Comparison of ENCODE assay signal across 14 cellular contexts in genomic region chr2:160474891-160475795, GRCh38. TPM values are rescaled to one million over a fixed set of nuclear protein-coding genes. Genes with fewer than 3 reads are reported as not detected.
A peak's percentile ranks its signal among the peaks of the same experiment; 100 is the strongest.
DNase-seq lines count a peak whose midpoint lies in the region; ATAC-seq and TF ChIP-seq lines count a peak whose summit lies in the region.
"Had no signal": no experiment of that assay in that cellular context is flagged by ENCODE, and none has a peak within 500 bp of the region (broad histone marks: within the 10 kb centered on the region; RNA-seq: fewer than 3 reads in every experiment).

No MANE protein-coding gene starts in this region.

- peak overlapping the region; percentile 72; the same call in 2 of the 3 replicates for H2BK15ac ChIP-seq in IMR-90 (ENCODE audit: low read depth, low read length)

- H2BK5ac ChIP-seq in IMR-90 (ENCODE audit: low read depth, low read length, poor library complexity, severe bottlenecking) = peak overlapping the region; percentile 86

- H3K27ac ChIP-seq in IMR-90 (ENCODE audit: insufficient read depth, low read length) (peak overlapping the region; percentile 53; the same call in 1 of the 2 replicates), endodermal cell (ENCODE audit: low read depth, low read length) (no peak overlapping the region), parathyroid adenoma (peak overlapping the region; percentile 26), MM.1S (ENCODE audit: low read length) (no peak overlapping the region), tibial artery (no peak overlapping the region)
- H3K27ac ChIP-seq: testis had no signal

- H3K27me3 Mint-ChIP-seq in T-helper 2 cell treated with Interferon-gamma antibody and Interleukin-4, amounts not matched to agents 5 μg/mL and 100 μg/mL, for 36 hours (ENCODE audit: low read depth) = no peaks in the 10 kb centered on the region
- H3K27me3 Mint-ChIP-seq in endodermal cell (ENCODE audit: insufficient read depth) = no peaks in the 10 kb centered on the region

- peak overlapping the region; percentile 89 for H2BK20ac ChIP-seq in IMR-90 (ENCODE audit: low read depth, low read length)

- 0 out of 2 replicates have a peak, but pooled peaks cover 4% of the 10 kb centered on the region for H3K36me3 ChIP-seq in IMR-90 (ENCODE audit: control insufficient read depth, insufficient read depth, low read length)
- no peaks in the 10 kb centered on the region for H3K36me3 ChIP-seq in endodermal cell (ENCODE audit: control insufficient read depth, insufficient read depth, low read length)
- H3K36me3 ChIP-seq in parathyroid adenoma (ENCODE audit: control insufficient read depth, insufficient read depth, low read length) = no peaks in the 10 kb centered on the region
- H3K36me3 ChIP-seq in MM.1S (replicated peaks; ENCODE audit: insufficient read depth, low read length) = no peaks in the 10 kb centered on the region
- no peaks in the 10 kb centered on the region for H3K36me3 ChIP-seq in tibial artery

- H4K91ac ChIP-seq in IMR-90 (ENCODE audit: insufficient read depth, low read depth, low read length) = peak overlapping the region; percentile 82

- peak overlapping the region; percentile 77 for H3K23ac ChIP-seq in IMR-90 (ENCODE audit: low read depth, low read length)

- peak overlapping the region; percentile 80 for H3K4ac ChIP-seq in IMR-90 (ENCODE audit: low read depth, low read length)

- no peak overlapping the region; the same call in 1 of the 2 replicates for H3K9ac ChIP-seq in IMR-90 (ENCODE audit: low read depth, low read length)
- no peak overlapping the region for H3K9ac ChIP-seq in endodermal cell (ENCODE audit: extremely low read depth, low read length, poor library complexity, severe bottlenecking)
- no peak overlapping the region for H3K9ac ChIP-seq in parathyroid adenoma
- no peak overlapping the region for H3K9ac ChIP-seq in MM.1S (ENCODE audit: low read length)

- peak overlapping the region; percentile 80 for H3K18ac ChIP-seq in IMR-90 (ENCODE audit: low read depth, low read length)

- H3K9me2 ChIP-seq in MM.1S (replicated peaks; ENCODE audit: insufficient read depth, low read length) = no peaks in the 10 kb centered on the region

- H4K20me1 ChIP-seq in IMR-90 (ENCODE audit: insufficient read depth, low read length) (peaks cover 26% of the 10 kb centered on the region; the same call in 1 of the 2 replicates), MM.1S (ENCODE audit: insufficient read depth, low read length) (no peaks in the 10 kb centered on the region)

- H3K14ac ChIP-seq in IMR-90 (replicated peaks; ENCODE audit: low read depth, low read length) = peak overlapping the region; percentile 94

- no TSS peak for BruUV-seq in IMR-90 (replicated peaks; lab: Mats Ljungman, UMichigan)

- H3K4me3 ChIP-seq in IMR-90 (ENCODE audit: insufficient read depth, low read depth, low read length) (no peak overlapping the region), endodermal cell (ENCODE audit: low read length) (no peak overlapping the region), parathyroid adenoma (ENCODE audit: low read depth, low read length) (no peak overlapping the region), MM.1S (ENCODE audit: low read length) (no peak overlapping the region), tibial artery (no peak overlapping the region)
- H3K4me3 ChIP-seq: lung, testis had no signal

- DNase-seq in T-helper 2 cell treated with Interferon-gamma antibody and Interleukin-4, amounts not matched to agents 5 μg/mL and 100 μg/mL, for 36 hours (ENCODE audit: low spot score) = no peak
- DNase-seq in T-helper 2 cell (no peak), IMR-90 (peak; percentile 49), endodermal cell (peak; percentile 54), MM.1S (no peak), tibial artery (no peak), AML-193 (lab: John Stamatoyannopoulos, UW) (no peak)
- DNase-seq: activated CD8-positive, alpha-beta memory T cell treated with anti-CD3 and anti-CD28 coated beads for 24 hours; NCI-H146; NCI-H748 treated with DMSO at 0.1 percent for 48 hours; testis had no signal

- H3K9me3 Mint-ChIP-seq in T-helper 2 cell treated with Interferon-gamma antibody and Interleukin-4, amounts not matched to agents 5 μg/mL and 100 μg/mL, for 36 hours = no peaks in the 10 kb centered on the region
- H3K9me3 Mint-ChIP-seq in endodermal cell = no peaks in the 10 kb centered on the region
- H3K9me3 Mint-ChIP-seq: IgD-negative memory B cell had no signal

- peak overlapping the region; percentile 33 to 74; a peak in 3 of 4 replicates for H4K8ac ChIP-seq in IMR-90 (ENCODE audit: low read depth in 2 of 2, low read length in 2 of 2)

- ATAC-seq in IMR-90 (ENCODE audit: low read depth) = peak; percentile 24; the same call in 1 of the 2 replicates

- H3K27ac Mint-ChIP-seq in T-helper 2 cell treated with Interferon-gamma antibody and Interleukin-4, amounts not matched to agents 5 μg/mL and 100 μg/mL, for 36 hours = peak overlapping the region; percentile 64
- H3K27ac Mint-ChIP-seq in endodermal cell = peak overlapping the region; percentile 77
- H3K27ac Mint-ChIP-seq: IgD-negative memory B cell had no signal

- TF ChIP-seq RAD21 in IMR-90 (IDR thresholded peaks at IDR 0.05; ENCODE audit: low read length) = no peak

- TF ChIP-seq CTCF in IMR-90 (conservative IDR thresholded peaks at IDR 0.05; ENCODE audit: low read depth, low read length) (no peak), endodermal cell (conservative IDR thresholded peaks at IDR 0.05) (no peak), parathyroid adenoma (IDR thresholded peaks at IDR 0.05) (no peak), MM.1S (IDR thresholded peaks at IDR 0.05; ENCODE audit: low read length) (no peak), tibial artery (IDR thresholded peaks at IDR 0.05) (no peak)

- H3K27me3 ChIP-seq in IMR-90 (ENCODE audit: control insufficient read depth, insufficient read depth, low read length) (no peaks in the 10 kb centered on the region), endodermal cell (ENCODE audit: control insufficient read depth, insufficient read depth, low read length, poor library complexity, severe bottlenecking) (no peaks in the 10 kb centered on the region), parathyroid adenoma (ENCODE audit: control insufficient read depth, insufficient read depth, low read length) (no peaks in the 10 kb centered on the region), MM.1S (replicated peaks; ENCODE audit: insufficient read depth, low read length) (no peaks in the 10 kb centered on the region), tibial artery (no peaks in the 10 kb centered on the region)
- H3K27me3 ChIP-seq: testis had no signal

- dilution Hi-C loops in IMR-90 (cut with HindIII; ENCODE audit: low sequenced_read_pairs, unreplicated experiment) = no loop called here

- H2BK120ac ChIP-seq in IMR-90 (ENCODE audit: low read depth, low read length) = peak overlapping the region; percentile 83

- peak overlapping the region; percentile 82 for H2AK5ac ChIP-seq in IMR-90 (ENCODE audit: low read depth, low read length)

- H3K4me2 ChIP-seq in IMR-90 (ENCODE audit: low read depth, low read length) = peak overlapping the region; percentile 89
- H3K4me2 ChIP-seq in parathyroid adenoma (ENCODE audit: low read length) = peak overlapping the region; percentile 3
- no peak overlapping the region for H3K4me2 ChIP-seq in MM.1S (ENCODE audit: low read depth, low read length)

- POLR2A ChIA-PET in IMR-90 (lab: Charles Lee; ENCODE audit: unreplicated experiment) = no interaction called here

- no peak for TF ChIP-seq POLR2A in IMR-90 (IDR thresholded peaks at IDR 0.05; ENCODE audit: low read depth, low read length)

- CTCF ChIA-PET in IMR-90 (lab: Yijun Ruan, JAX) = interaction anchor here (1.0 kb wide), 2 partner anchors 33 to 495 kb away, joined by 3 read pairs; no protein-coding TSS in a partner anchor

- H3K79me1 ChIP-seq in IMR-90 (ENCODE audit: low read depth in 1 of 2, low read length in 2 of 2) = peaks cover 15 to 57% of the 10 kb centered on the region in 2 experiments

- H3K4me3 Mint-ChIP-seq in T-helper 2 cell treated with Interferon-gamma antibody and Interleukin-4, amounts not matched to agents 5 μg/mL and 100 μg/mL, for 36 hours = peak overlapping the region; percentile 59
- H3K4me3 Mint-ChIP-seq in endodermal cell = no peak overlapping the region
- H3K4me3 Mint-ChIP-seq: IgD-negative memory B cell had no signal

- H3K4me1 ChIP-seq in IMR-90 (ENCODE audit: control insufficient read depth, insufficient read depth, low read length) (peaks cover 25% of the 10 kb centered on the region), endodermal cell (ENCODE audit: control insufficient read depth, insufficient read depth, low read length) (peaks cover 7% of the 10 kb centered on the region), parathyroid adenoma (peaks cover 38% of the 10 kb centered on the region), MM.1S (ENCODE audit: low read length) (no peaks in the 10 kb centered on the region), tibial artery (peaks cover 0 to 63% (median 21%) of the 10 kb centered on the region in 4 donors)
- H3K4me1 ChIP-seq: testis had no signal

- no peaks in the 10 kb centered on the region for H3F3A ChIP-seq in MM.1S (ENCODE audit: insufficient read depth, low read length)

- in situ Hi-C loops in IMR-90 (cut with MboI; ENCODE audit: low sequenced_read_pairs) = no loop called here

- peak overlapping the region; percentile 52; the same call in 1 of the 2 replicates for H3K56ac ChIP-seq in IMR-90 (ENCODE audit: extremely low read depth, insufficient read depth, low read length)

- H3K4me1 Mint-ChIP-seq in T-helper 2 cell treated with Interferon-gamma antibody and Interleukin-4, amounts not matched to agents 5 μg/mL and 100 μg/mL, for 36 hours (ENCODE audit: low read depth) = peaks cover 60% of the 10 kb centered on the region
- peaks cover 43% of the 10 kb centered on the region for H3K4me1 Mint-ChIP-seq in endodermal cell
- H3K4me1 Mint-ChIP-seq: IgD-negative memory B cell had no signal

- intact Hi-C loops in IMR-90 (cut with micrococcal nuclease) = no loop called here
- intact Hi-C loops in tibial artery (cut with DNase I; ENCODE audit: low total_unique reads) = no loop called here

- peaks cover 14% of the 10 kb centered on the region for H3K36me3 Mint-ChIP-seq in T-helper 2 cell treated with Interferon-gamma antibody and Interleukin-4, amounts not matched to agents 5 μg/mL and 100 μg/mL, for 36 hours (ENCODE audit: low read depth)
- peaks cover 4% of the 10 kb centered on the region for H3K36me3 Mint-ChIP-seq in endodermal cell (ENCODE audit: low read depth)

- H3K9me3 ChIP-seq in IMR-90 (ENCODE audit: control insufficient read depth, insufficient read depth, low read length) (no peaks in the 10 kb centered on the region), endodermal cell (ENCODE audit: control insufficient read depth, low read length) (no peaks in the 10 kb centered on the region), parathyroid adenoma (ENCODE audit: control insufficient read depth, low read length) (no peaks in the 10 kb centered on the region), MM.1S (replicated peaks; ENCODE audit: insufficient read depth, low read length) (no peaks in the 10 kb centered on the region), tibial artery (no peaks in the 10 kb centered on the region)
- H3K9me3 ChIP-seq: testis had no signal

- H3K79me2 ChIP-seq in parathyroid adenoma = peaks cover 52% of the 10 kb centered on the region
- peaks cover 9% of the 10 kb centered on the region for H3K79me2 ChIP-seq in MM.1S (ENCODE audit: low read length)

- WGBS in IMR-90 (ENCODE audit: extremely low coverage in 2 of 2, insufficient read length in 1 of 2), 2 experiments = no CpG with 5 or more reads among the region's 7 CpGs
- WGBS in endodermal cell (ENCODE audit: insufficient coverage in 1 of 2, insufficient read length in 1 of 2), 2 experiments = 81 to 96% methylated on average over 5 to 7 of the region's 7 CpGs

- H4K5ac ChIP-seq in IMR-90 (ENCODE audit: low read depth, low read length) = peak overlapping the region; percentile 94

- no peak overlapping the region for H2AFZ ChIP-seq in IMR-90 (replicated peaks; ENCODE audit: low read length, poor library complexity)
- no peak overlapping the region for H2AFZ ChIP-seq in parathyroid adenoma
- no peak overlapping the region for H2AFZ ChIP-seq in MM.1S (ENCODE audit: low read length)

- peak overlapping the region; percentile 12 for H2AK9ac ChIP-seq in IMR-90 (replicated peaks; ENCODE audit: low read depth, low read length, poor library complexity)

- peaks cover 11% of the 10 kb centered on the region; the same call in 1 of the 2 replicates for H3K9me1 ChIP-seq in IMR-90 (ENCODE audit: insufficient read depth, low read length)

RNA-seq across cellular contexts. Expression of gene RBMS1, which starts 18.5 kb away (rescaled TPM):
- total RNA-seq in IMR-90 (2012; rRNA removed) (64.9 and 73.6 TPM in 2 replicates), endodermal cell (100 to 1,000 TPM in 1 of 2 donors, 10 to 100 TPM in 1; 90.7 to 124 TPM)
- polyA plus RNA-seq in IMR-90 (2012; rRNA removed) = 43.5 and 45.9 TPM in 2 replicates
- polyA plus RNA-seq in IMR-90 (2012; cell fraction: cytosol; rRNA removed) = 12.0 and 17.3 TPM in 2 replicates
- polyA plus RNA-seq in IMR-90 (2012; cell fraction: nucleus; rRNA removed; ENCODE audit: low replicate concordance) = 21.4 and 98.7 TPM in 2 replicates
- polyA plus RNA-seq in endodermal cell (2013, experiment 1 of 2) = 63.0 TPM
- polyA plus RNA-seq in endodermal cell (2013, experiment 2 of 2) = 69.2 TPM

Comparison
In these comparisons a context has a peak if more than half of its experiments do, and no peak if none do; other contexts are left out.
1. DNase-seq: peak in IMR-90 (single experiment) and endodermal cell (single experiment); none in T-helper 2 cell treated with Interferon-gamma antibody and Interleukin-4, amounts not matched to agents 5 μg/mL and 100 μg/mL, for 36 hours (single experiment), T-helper 2 cell (0 of 5), MM.1S (single experiment), tibial artery (0 of 2) and AML-193 (0 of 2).
2. H3K27ac ChIP-seq: peak in IMR-90 (single experiment) and parathyroid adenoma (single experiment); none in endodermal cell (single experiment), MM.1S (single experiment) and tibial artery (0 of 2).